ENCODE assay signal across 16 cellular contexts in genomic region chr19:13640611-13641010, GRCh38.
DNase-seq lines count a peak whose midpoint lies in the region; ATAC-seq and TF ChIP-seq lines count a peak whose summit lies in the region.
"Had no signal": no experiment of that assay in that cellular context is flagged by ENCODE, and none has a peak within 500 bp of the region (broad histone marks: within the 10 kb centered on the region; RNA-seq: fewer than 3 reads in every experiment).

No MANE protein-coding gene starts in this region.

- peak; percentile 56 for DNase-seq in DMS79 (lab: John Stamatoyannopoulos, UW)
- peak; percentile 24 for DNase-seq in NCI-H1694 (lab: John Stamatoyannopoulos, UW)
- DNase-seq in NCI-H2196 (lab: John Stamatoyannopoulos, UW; ENCODE audit: unreplicated experiment) = peak; percentile 51
- DNase-seq in RPMI7951 (ENCODE audit: low read depth) = peak; percentile 42
- DNase-seq in cortex of kidney (lab: John Stamatoyannopoulos, UW) = no peak
- DNase-seq in colonic mucosa = no peak
- no peak for DNase-seq in SIG-M5 treated with dmso at 0.1 percent for 504 hours (lab: John Stamatoyannopoulos, UW; ENCODE audit: unreplicated experiment)
- DNase-seq: GOT3, IMR-90, Karpas-422, MM.1S, NCI-H2081, NCI-H524 treated with DMSO at 0.1 percent for 48 hours had no signal

- TF ChIP-seq CTCF in colonic mucosa (IDR thresholded peaks at IDR 0.05) = no peak

- intact Hi-C loops in colonic mucosa (cut with DNase I) = no loop called here

- H3K9ac ChIP-seq in colonic mucosa (ENCODE audit: low read depth in 2 of 2, low read length in 2 of 2) = no peak overlapping the region

- no peaks in the 10 kb centered on the region for H3K9me3 ChIP-seq in colonic mucosa

- H3K27me3 ChIP-seq in colonic mucosa = no peaks in the 10 kb centered on the region
- H3K27me3 ChIP-seq: SJSA1 had no signal

- H3K4me3 ChIP-seq in colonic mucosa = no peak overlapping the region
- H3K4me3 ChIP-seq: SJSA1 had no signal

- no peaks in the 10 kb centered on the region for H3K36me3 ChIP-seq in colonic mucosa
- H3K36me3 ChIP-seq: SJSA1 had no signal

- H3K27ac ChIP-seq in colonic mucosa = no peak overlapping the region
- H3K27ac ChIP-seq: RWPE1, SJSA1 had no signal

- ATAC-seq in HG03571 (IDR thresholded peaks at IDR 0.05; ENCODE audit: unreplicated experiment) = no peak

- H3K4me1 ChIP-seq in colonic mucosa = no peaks in the 10 kb centered on the region

Comparison
In these comparisons a context has a peak if more than half of its experiments do, and no peak if none do; other contexts are left out.
1. DNase-seq: peak in DMS79 (single experiment), NCI-H1694 (single experiment), NCI-H2196 (single experiment) and RPMI7951 (single experiment); none in cortex of kidney (single experiment), colonic mucosa (single experiment) and SIG-M5 treated with dmso at 0.1 percent for 504 hours (single experiment).